In genomic region chr5:35884789-35885172, GRCh38 we compare ENCODE assay signal across 22 cellular contexts. TPM values are rescaled to one million over a fixed set of nuclear protein-coding genes. Genes with fewer than 3 reads are reported as not detected.
A peak's percentile ranks its signal among the peaks of the same experiment; 100 is the strongest.
DNase-seq lines count a peak whose midpoint lies in the region; ATAC-seq and TF ChIP-seq lines count a peak whose summit lies in the region.
"Had no signal": no experiment of that assay in that cellular context is flagged by ENCODE, and none has a peak within 500 bp of the region (broad histone marks: within the 10 kb centered on the region; RNA-seq: fewer than 3 reads in every experiment).

No MANE protein-coding gene starts in this region.

- peaks cover 2% of the 10 kb centered on the region; the same call in 1 of the 2 replicates for H3F3A ChIP-seq in OCI-LY1 (ENCODE audit: insufficient read depth, low read length)

- no peak for TF ChIP-seq CTCF in mammary epithelial cell (conservative IDR thresholded peaks at IDR 0.05 in 1 of 2, IDR thresholded peaks at IDR 0.05 in 1 of 2; ENCODE audit: extremely low read depth in 1 of 2, insufficient read depth in 1 of 2, low read depth in 1 of 2, low read length in 2 of 2)
- TF ChIP-seq CTCF in breast epithelium (IDR thresholded peaks at IDR 0.05) = no peak
- no peak for TF ChIP-seq CTCF in OCI-LY1 (IDR thresholded peaks at IDR 0.05; ENCODE audit: low read length)
- no peak for TF ChIP-seq CTCF in WTC11 (IDR thresholded peaks at IDR 0.05)

- no peak overlapping the region for H3K4me3 Mint-ChIP-seq in WTC11

- in situ Hi-C loops in mammary epithelial cell (cut with MboI; ENCODE audit: low sequenced_read_pairs in 2 of 2) = no loop called here

- H3K4me2 ChIP-seq in mammary epithelial cell (ENCODE audit: insufficient read depth, low read depth, low read length) = peak overlapping the region; percentile 65
- peak overlapping the region; percentile 24 for H3K4me2 ChIP-seq in OCI-LY1 (ENCODE audit: low read length)

- no peak for TF ChIP-seq POLR2A in breast epithelium (IDR thresholded peaks at IDR 0.05)

- H3K4me1 ChIP-seq in mammary epithelial cell (ENCODE audit: insufficient read depth, low read length) (peaks cover 23% of the 10 kb centered on the region), breast epithelium (no peaks in the 10 kb centered on the region), OCI-LY1 (ENCODE audit: insufficient read depth, low read length, severe bottlenecking) (peaks cover 91% of the 10 kb centered on the region)
- H3K4me1 ChIP-seq: gastroesophageal sphincter had no signal

- intact Hi-C loops in mammary epithelial cell (cut with micrococcal nuclease) = no loop called here
- intact Hi-C loops in breast epithelium (cut with DNase I; ENCODE audit: low total_unique reads) = no loop called here

- no peaks in the 10 kb centered on the region; the same call in 1 of the 2 replicates for H3K27me3 Mint-ChIP-seq in WTC11 (ENCODE audit: low read depth)
- H3K27me3 Mint-ChIP-seq: activated T-helper 17 cell treated with anti-CD3 and anti-CD28 coated beads, Interleukin-2, amount 50 U/mL, for 72 hours; natural killer cell treated with Interleukin-12 subunit alpha and Interleukin-12 subunit beta and Interleukin-15 and Interleukin-18, amount 100 ng/mL, for 72 hours; progenitor cell of endocrine pancreas had no signal

- no peak overlapping the region for H2AFZ ChIP-seq in mammary epithelial cell (ENCODE audit: low read depth, low read length)
- H2AFZ ChIP-seq in OCI-LY1 (ENCODE audit: low read length) = no peak overlapping the region

- BruUV-seq in mammary epithelial cell (replicated peaks; lab: Mats Ljungman, UMichigan) = no TSS peak

- H4K20me1 ChIP-seq in mammary epithelial cell (ENCODE audit: insufficient read depth, low read length) (no peaks in the 10 kb centered on the region), OCI-LY1 (ENCODE audit: insufficient read depth, low read length) (no peaks in the 10 kb centered on the region)

- no peak overlapping the region for H3K4me3 ChIP-seq in mammary epithelial cell (replicated peaks in 1 of 3; ENCODE audit: insufficient read depth in 1 of 3, low read depth in 2 of 3, low read length in 3 of 3)
- no peak overlapping the region for H3K4me3 ChIP-seq in breast epithelium
- H3K4me3 ChIP-seq in OCI-LY1 (ENCODE audit: low read depth, low read length, poor library complexity, severe bottlenecking) = no peak overlapping the region
- H3K4me3 ChIP-seq: gastroesophageal sphincter, spleen, upper lobe of left lung had no signal

- DNase-seq in mammary epithelial cell = no peak
- DNase-seq in breast epithelium (ENCODE audit: low spot score in 2 of 2) = no peak
- no peak for DNase-seq in WTC11 (ENCODE audit: low spot score)
- no peak for DNase-seq in NCI-H748 treated with DMSO at 0.1 percent for 48 hours (lab: John Stamatoyannopoulos, UW)
- DNase-seq in NCI-H1436 (lab: John Stamatoyannopoulos, UW) = no peak
- DNase-seq: GOT3; NCI-H1417 treated with DMSO at 0.1 percent for 48 hours; NCI-H446 treated with DMSO at 0.1 percent for 48 hours; spleen; stimulated activated naive CD4-positive, alpha-beta T cell; upper lobe of left lung had no signal

- no peaks in the 10 kb centered on the region for H3K4me1 Mint-ChIP-seq in WTC11

- POLR2A ChIA-PET in WTC11 (lab: Charles Lee) = no interaction called here

- H3K27ac ChIP-seq in mammary epithelial cell (ENCODE audit: insufficient read depth, low read depth, low read length) (peak overlapping the region; percentile 6), breast epithelium (no peak overlapping the region), OCI-LY1 (ENCODE audit: low read depth, low read length, poor library complexity, severe bottlenecking) (peak overlapping the region; percentile 98)
- H3K27ac ChIP-seq: gastroesophageal sphincter, upper lobe of left lung had no signal

- H3K27me3 ChIP-seq in mammary epithelial cell (ENCODE audit: insufficient read depth, low read length) = no peaks in the 10 kb centered on the region
- H3K27me3 ChIP-seq in breast epithelium = no peaks in the 10 kb centered on the region
- H3K27me3 ChIP-seq in OCI-LY1 (ENCODE audit: insufficient read depth, low read length) = no peaks in the 10 kb centered on the region
- H3K27me3 ChIP-seq: gastroesophageal sphincter, spleen, upper lobe of left lung had no signal

- no peaks in the 10 kb centered on the region for H3K9me3 ChIP-seq in mammary epithelial cell (replicated peaks; ENCODE audit: insufficient read depth, low read length)
- no peaks in the 10 kb centered on the region for H3K9me3 ChIP-seq in breast epithelium
- H3K9me3 ChIP-seq in OCI-LY1 (ENCODE audit: low read length) = no peaks in the 10 kb centered on the region
- H3K9me3 ChIP-seq: gastroesophageal sphincter, spleen, upper lobe of left lung had no signal

- no peaks in the 10 kb centered on the region for H3K9me3 Mint-ChIP-seq in WTC11

- CTCF ChIA-PET in mammary epithelial cell (lab: Charles Lee; ENCODE audit: low non-redundant PET) (no interaction called here), WTC11 (lab: Charles Lee) (no interaction called here)

- H3K36me3 ChIP-seq in mammary epithelial cell (ENCODE audit: insufficient read depth, low read length) (no peaks in the 10 kb centered on the region), breast epithelium (no peaks in the 10 kb centered on the region), OCI-LY1 (ENCODE audit: insufficient read depth, low read length) (peaks cover 4% of the 10 kb centered on the region)
- H3K36me3 ChIP-seq: gastroesophageal sphincter, spleen, upper lobe of left lung had no signal

- H3K36me3 Mint-ChIP-seq in WTC11 = no peaks in the 10 kb centered on the region
- H3K36me3 Mint-ChIP-seq: natural killer cell treated with Interleukin-12 subunit alpha and Interleukin-12 subunit beta and Interleukin-15 and Interleukin-18, amount 100 ng/mL, for 72 hours had no signal

- ATAC-seq in HG02884 (IDR thresholded peaks at IDR 0.05; ENCODE audit: unreplicated experiment) (peak; percentile 40), WTC11 (no peak)
- no peak for ATAC-seq in activated CD4-positive, CD25-positive, alpha-beta regulatory T cell treated with anti-CD3 and anti-CD28 coated beads, Interleukin-2, amount 50 U/mL, for 24 hours
- ATAC-seq: gastroesophageal sphincter, Panc1 had no signal

- dilution Hi-C loops in mammary epithelial cell (cut with HindIII; ENCODE audit: low sequenced_read_pairs) = no loop called here

- no peaks in the 10 kb centered on the region for H3K9me2 ChIP-seq in OCI-LY1 (ENCODE audit: low read depth, low read length)

- H3K9ac ChIP-seq in mammary epithelial cell (ENCODE audit: insufficient read depth, low read length) (no peak overlapping the region), OCI-LY1 (ENCODE audit: low read length) (peak overlapping the region; percentile 62)

- H3K79me2 ChIP-seq in mammary epithelial cell (ENCODE audit: insufficient read depth, low read length) (no peaks in the 10 kb centered on the region), OCI-LY1 (ENCODE audit: insufficient read depth, low read length) (no peaks in the 10 kb centered on the region)

- H3K27ac Mint-ChIP-seq in WTC11 = no peak overlapping the region
- H3K27ac Mint-ChIP-seq: progenitor cell of endocrine pancreas had no signal

TF ChIP-seq in WTC11, 78 proteins besides CTCF, POLR2A, EP300 and RAD21 (continues in another document):
- TF ChIP-seq, protein P1, sequence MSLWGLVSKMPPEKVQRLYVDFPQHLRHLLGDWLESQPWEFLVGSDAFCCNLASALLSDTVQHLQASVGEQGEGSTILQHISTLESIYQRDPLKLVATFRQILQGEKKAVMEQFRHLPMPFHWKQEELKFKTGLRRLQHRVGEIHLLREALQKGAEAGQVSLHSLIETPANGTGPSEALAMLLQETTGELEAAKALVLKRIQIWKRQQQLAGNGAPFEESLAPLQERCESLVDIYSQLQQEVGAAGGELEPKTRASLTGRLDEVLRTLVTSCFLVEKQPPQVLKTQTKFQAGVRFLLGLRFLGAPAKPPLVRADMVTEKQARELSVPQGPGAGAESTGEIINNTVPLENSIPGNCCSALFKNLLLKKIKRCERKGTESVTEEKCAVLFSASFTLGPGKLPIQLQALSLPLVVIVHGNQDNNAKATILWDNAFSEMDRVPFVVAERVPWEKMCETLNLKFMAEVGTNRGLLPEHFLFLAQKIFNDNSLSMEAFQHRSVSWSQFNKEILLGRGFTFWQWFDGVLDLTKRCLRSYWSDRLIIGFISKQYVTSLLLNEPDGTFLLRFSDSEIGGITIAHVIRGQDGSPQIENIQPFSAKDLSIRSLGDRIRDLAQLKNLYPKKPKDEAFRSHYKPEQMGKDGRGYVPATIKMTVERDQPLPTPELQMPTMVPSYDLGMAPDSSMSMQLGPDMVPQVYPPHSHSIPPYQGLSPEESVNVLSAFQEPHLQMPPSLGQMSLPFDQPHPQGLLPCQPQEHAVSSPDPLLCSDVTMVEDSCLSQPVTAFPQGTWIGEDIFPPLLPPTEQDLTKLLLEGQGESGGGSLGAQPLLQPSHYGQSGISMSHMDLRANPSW (CRISPR knock-in tag; conservative IDR thresholded peaks at IDR 0.05; ENCODE audit: low read depth) = no peak
- no peak for TF ChIP-seq CBFB (CRISPR knock-in tag; IDR thresholded peaks at IDR 0.05; ENCODE audit: low read depth)
- no peak for TF ChIP-seq ATF1 (CRISPR knock-in tag; IDR thresholded peaks at IDR 0.05)
- no peak for TF ChIP-seq GTF2I (CRISPR knock-in tag; conservative IDR thresholded peaks at IDR 0.05)

RNA-seq across cellular contexts. Expression of gene IL7R, which starts 28.1 kb away (rescaled TPM):
- total RNA-seq in mammary epithelial cell = 1 to 10 TPM; 1.0 to 9.2 TPM
- polyA plus RNA-seq in mammary epithelial cell = 5.3 TPM
- 2.6 TPM for polyA minus RNA-seq in mammary epithelial cell
- total RNA-seq in breast epithelium = 10 to 100 TPM; 10.1 to 26.1 (median 16.7) TPM
- 0.57 to 1.1 TPM (median 0.62 TPM) in 3 replicates for total RNA-seq in WTC11 (2021)
- total RNA-seq: G401, progenitor cell of endocrine pancreas had no signal

RNA-seq across cellular contexts. Expression of gene CAPSL, which starts 53.6 kb away (rescaled TPM):
- total RNA-seq in mammary epithelial cell (not detected), breast epithelium (not detected), WTC11 (2021) (not detected in 3 replicates)
- not detected for polyA plus RNA-seq in mammary epithelial cell
- not detected for polyA minus RNA-seq in mammary epithelial cell
- total RNA-seq: chondrocyte; G401; gastroesophageal sphincter; lower leg skin; natural killer cell treated with Interleukin-12 subunit alpha and Interleukin-12 subunit beta and Interleukin-15 and Interleukin-18, amount 100 ng/mL, for 72 hours; spleen had no signal
- polyA plus RNA-seq: spleen had no signal

Comparison
In these comparisons a context has a peak if more than half of its experiments do, and no peak if none do; other contexts are left out.
1. H3K27ac ChIP-seq: peak in mammary epithelial cell (single experiment) and OCI-LY1 (single experiment); none in breast epithelium (0 of 2).